13 cellular contexts compared by ENCODE assay signal in the genomic region with DNA sequence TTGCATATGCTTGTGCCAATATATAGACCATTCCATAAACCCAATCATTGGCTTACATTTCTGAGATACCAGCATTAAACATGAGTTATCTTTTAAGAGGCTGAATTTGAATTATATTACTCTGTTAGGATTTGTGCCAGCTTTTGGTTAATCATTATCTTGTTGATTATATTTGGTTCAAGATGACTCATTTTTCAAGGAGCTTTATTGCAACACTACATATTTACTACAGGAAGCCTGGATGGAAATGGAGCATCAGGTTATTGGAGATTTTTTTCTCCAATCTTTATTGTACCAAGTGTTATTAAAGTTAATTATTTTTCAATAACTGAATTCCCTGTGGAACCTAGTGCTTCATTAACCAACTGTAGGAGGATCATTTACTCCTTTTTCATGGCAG. TPM values are rescaled to one million over a fixed set of nuclear protein-coding genes. Genes with fewer than 3 reads are reported as not detected.
DNase-seq lines count a peak whose midpoint lies in the region; ATAC-seq, FAIRE-seq and TF ChIP-seq lines count a peak whose summit lies in the region.
"Had no signal": no experiment of that assay in that cellular context is flagged by ENCODE, and none has a peak within 500 bp of the region (broad histone marks: within the 10 kb centered on the region; RNA-seq: fewer than 3 reads in every experiment).

No MANE protein-coding gene starts in this region.

- H3K27ac Mint-ChIP-seq in CD4-positive, alpha-beta T cell, result peak overlapping the region; percentile 14
- H3K27ac Mint-ChIP-seq: activated naive CD8-positive, alpha-beta T cell treated with anti-CD3 and anti-CD28 coated beads, Interleukin-2, amount 10 ng/mL, durations not matched to agents 7 days and 5 days had no signal

- H3K9me3 ChIP-seq in CD4-positive, alpha-beta T cell (ENCODE audit: control insufficient read depth, low read length), result no peaks in the 10 kb centered on the region
- H3K9me3 ChIP-seq in mammary epithelial cell (replicated peaks; ENCODE audit: insufficient read depth, low read length) (no peaks in the 10 kb centered on the region), HepG2 (ENCODE audit: low read length) (no peaks in the 10 kb centered on the region), OCI-LY7 (ENCODE audit: low read length) (no peaks in the 10 kb centered on the region)

- DNase-seq in CD4-positive, alpha-beta T cell, result no peak
- peak; percentile 44 for DNase-seq in mammary epithelial cell
- peak; percentile 88 for DNase-seq in HepG2 (ENCODE audit: low spot score)
- DNase-seq in NCI-H1930 (lab: John Stamatoyannopoulos, UW), result no peak
- no peak for DNase-seq in coronary artery (ENCODE audit: low spot score)
- DNase-seq in OCI-LY7 (ENCODE audit: low spot score), result no peak
- DNase-seq: activated naive CD8-positive, alpha-beta T cell treated with anti-CD3 and anti-CD28 coated beads, Interleukin-2, amount 10 ng/mL, durations not matched to agents 7 days and 5 days; DMS79; endodermal cell; left cardiac atrium; stimulated activated CD4-positive, alpha-beta T cell treated with anti-CD3 and anti-CD28 coated beads, Interleukin-4, amount 100 ng/mL, for 4 hours had no signal

- no peak overlapping the region for H3K9ac ChIP-seq in KMS-11
- no peak overlapping the region for H3K9ac ChIP-seq in mammary epithelial cell (ENCODE audit: insufficient read depth, low read length)
- H3K9ac ChIP-seq in HepG2 (ENCODE audit: insufficient read depth, low read depth, low read length), result no peak overlapping the region

- peak in 1 of 2 experiments; percentile 99; a peak in 2 of 4 replicates for TF ChIP-seq EP300 in HepG2 (IDR thresholded peaks at IDR 0.05; ENCODE audit: low read depth in 2 of 2, low read length in 2 of 2)
- no peak for TF ChIP-seq EP300 in HepG2 (CRISPR knock-in tag; IDR thresholded peaks at IDR 0.05; ENCODE audit: borderline replicate concordance)

- H3K36me3 ChIP-seq in KMS-11 (ENCODE audit: insufficient read depth) (no peaks in the 10 kb centered on the region), mammary epithelial cell (ENCODE audit: insufficient read depth, low read length) (no peaks in the 10 kb centered on the region), HepG2 (replicated peaks in 1 of 2; ENCODE audit: control insufficient read depth in 1 of 2, insufficient read depth in 2 of 2, low read length in 2 of 2) (peaks cover 4 to 22% of the 10 kb centered on the region in 2 experiments), OCI-LY7 (ENCODE audit: insufficient read depth, low read length) (no peaks in the 10 kb centered on the region)

- H3K4me2 ChIP-seq in KMS-11 (peak overlapping the region; percentile 44), mammary epithelial cell (ENCODE audit: insufficient read depth, low read depth, low read length) (no peak overlapping the region), HepG2 (ENCODE audit: low read depth, low read length) (peak overlapping the region; percentile 76), OCI-LY7 (ENCODE audit: low read length) (no peak overlapping the region)

- BruUV-seq in mammary epithelial cell (replicated peaks; lab: Mats Ljungman, UMichigan), result no TSS peak
- BruUV-seq in HepG2 (replicated peaks; lab: Mats Ljungman, UMichigan), result no TSS peak
- no TSS peak for BruUV-seq in OCI-LY7 (replicated peaks; lab: Mats Ljungman, UMichigan)

- peaks cover 99% of the 10 kb centered on the region for H3K79me2 ChIP-seq in KMS-11 (ENCODE audit: insufficient read depth, low read depth)
- peaks cover 59% of the 10 kb centered on the region for H3K79me2 ChIP-seq in mammary epithelial cell (ENCODE audit: insufficient read depth, low read length)
- H3K79me2 ChIP-seq in HepG2 (ENCODE audit: insufficient read depth, low read length), result peaks cover 99% of the 10 kb centered on the region
- H3K79me2 ChIP-seq in OCI-LY7 (ENCODE audit: insufficient read depth, low read depth, low read length), result peaks cover 7% of the 10 kb centered on the region; the same call in 1 of the 2 replicates

- TF ChIP-seq POLR2A in HepG2 (IDR thresholded peaks at IDR 0.05; ENCODE audit: insufficient read depth in 1 of 2, low read depth in 2 of 2, low read length in 2 of 2), result no peak

- intact Hi-C loops in CD4-positive, alpha-beta T cell (cut with DNase I, micrococcal nuclease), result loop anchor here (5.0 to 10.0 kb wide), 3 partner anchors 42 to 331 kb away; no protein-coding TSS in a partner anchor
- intact Hi-C loops in mammary epithelial cell (cut with micrococcal nuclease), result no loop called here
- intact Hi-C loops in HepG2 (cut with micrococcal nuclease; ENCODE audit: unreplicated experiment), result loop anchor here (5.0 kb wide), 1 partner anchor 343 kb away; no protein-coding TSS in a partner anchor
- intact Hi-C loops in OCI-LY7 (cut with micrococcal nuclease; ENCODE audit: unreplicated experiment), result no loop called here

- H3K36me3 Mint-ChIP-seq in CD4-positive, alpha-beta T cell (ENCODE audit: low read depth), result peaks cover 18% of the 10 kb centered on the region

- no peaks in the 10 kb centered on the region for H3K9me3 Mint-ChIP-seq in CD4-positive, alpha-beta T cell
- H3K9me3 Mint-ChIP-seq: activated naive CD8-positive, alpha-beta T cell treated with anti-CD3 and anti-CD28 coated beads, Interleukin-2, amount 10 ng/mL, durations not matched to agents 7 days and 5 days had no signal

- peaks cover 26% of the 10 kb centered on the region; the same call in 1 of the 2 replicates for H4K20me1 ChIP-seq in KMS-11 (ENCODE audit: insufficient read depth)
- H4K20me1 ChIP-seq in mammary epithelial cell (ENCODE audit: insufficient read depth, low read length), result no peaks in the 10 kb centered on the region
- H4K20me1 ChIP-seq in HepG2 (ENCODE audit: insufficient read depth, low read length), result peaks cover 63% of the 10 kb centered on the region
- H4K20me1 ChIP-seq in OCI-LY7 (ENCODE audit: insufficient read depth, low read length), result 0 out of 2 replicates have a peak, but pooled peaks cover 4% of the 10 kb centered on the region

- H3K4me3 ChIP-seq in KMS-11 (IDR thresholded peaks at IDR 0.05; ENCODE audit: insufficient read depth, low read depth, low read length) (no peak overlapping the region), mammary epithelial cell (replicated peaks in 1 of 3; ENCODE audit: insufficient read depth in 1 of 3, low read depth in 2 of 3, low read length in 3 of 3) (no peak overlapping the region), HepG2 (replicated peaks in 1 of 3; ENCODE audit: insufficient read depth in 1 of 3, low read depth in 2 of 3, low read length in 3 of 3) (peak overlapping the region in 2 of 3 experiments; percentile 18 to 41; a peak in 3 of 6 replicates), coronary artery (no peak overlapping the region), OCI-LY7 (ENCODE audit: low read depth, low read length, poor library complexity, severe bottlenecking) (no peak overlapping the region)

- no peaks in the 10 kb centered on the region for H3K27me3 ChIP-seq in CD4-positive, alpha-beta T cell (ENCODE audit: control insufficient read depth, insufficient read depth, low read length)
- no peaks in the 10 kb centered on the region for H3K27me3 ChIP-seq in KMS-11 (ENCODE audit: insufficient read depth, low read depth)
- H3K27me3 ChIP-seq in mammary epithelial cell (ENCODE audit: insufficient read depth, low read length), result no peaks in the 10 kb centered on the region
- no peaks in the 10 kb centered on the region for H3K27me3 ChIP-seq in HepG2 (ENCODE audit: control insufficient read depth in 1 of 2, insufficient read depth in 2 of 2, low read length in 2 of 2)

- no peak overlapping the region for H3K4me3 Mint-ChIP-seq in CD4-positive, alpha-beta T cell
- H3K4me3 Mint-ChIP-seq: activated naive CD8-positive, alpha-beta T cell treated with anti-CD3 and anti-CD28 coated beads, Interleukin-2, amount 10 ng/mL, durations not matched to agents 7 days and 5 days; endodermal cell had no signal

- H3K9me2 ChIP-seq in OCI-LY7 (ENCODE audit: insufficient read depth, low read length), result no peaks in the 10 kb centered on the region

- POLR2A ChIA-PET in CD4-positive, alpha-beta T cell (lab: Charles Lee), result interaction anchor here (0.7 to 1.9 kb wide), 6 partner anchors 24 to 98 kb away, joined by 5 to 15 read pairs (median 6); no protein-coding TSS in a partner anchor
- POLR2A ChIA-PET in HepG2 (lab: Yijun Ruan, JAX), result interaction anchor here (0.9 to 4.2 kb wide), 9 partner anchors 13 to 104 kb away, joined by 5 to 33 read pairs (median 7); no protein-coding TSS in a partner anchor
- POLR2A ChIA-PET in OCI-LY7 (lab: Charles Lee), result interaction anchor here (1.2 kb wide), 1 partner anchor 13 kb away, joined by 3 read pairs; no protein-coding TSS in a partner anchor

- TF ChIP-seq CTCF in CD4-positive, alpha-beta T cell (IDR thresholded peaks at IDR 0.05), result no peak
- TF ChIP-seq CTCF in KMS-11 (conservative IDR thresholded peaks at IDR 0.05; ENCODE audit: low read depth, low read length) (no peak), mammary epithelial cell (conservative IDR thresholded peaks at IDR 0.05 in 1 of 2, IDR thresholded peaks at IDR 0.05 in 1 of 2; ENCODE audit: extremely low read depth in 1 of 2, insufficient read depth in 1 of 2, low read depth in 1 of 2, low read length in 2 of 2) (no peak), HepG2 (CRISPR knock-in tag; IDR thresholded peaks at IDR 0.05) (no peak), coronary artery (IDR thresholded peaks at IDR 0.05) (no peak), OCI-LY7 (conservative IDR thresholded peaks at IDR 0.05; ENCODE audit: low read length) (no peak)

- CTCF ChIA-PET in CD4-positive, alpha-beta T cell (lab: Charles Lee), result interaction anchor here (0.9 to 1.8 kb wide), 8 partner anchors 10 to 90 kb away, joined by 3 to 10 read pairs (median 5); no protein-coding TSS in a partner anchor
- CTCF ChIA-PET in mammary epithelial cell (lab: Charles Lee; ENCODE audit: low non-redundant PET), result interaction anchor here (0.6 to 0.9 kb wide), 2 partner anchors 54 to 618 kb away, joined by 5 read pairs; no protein-coding TSS in a partner anchor
- CTCF ChIA-PET in HepG2 (lab: Yijun Ruan, JAX; ENCODE audit: low intra/inter-chr PET ratio, low total read pairs), result interaction anchor here (2.4 kb wide), 1 partner anchor 99 kb away, joined by 39 read pairs; no protein-coding TSS in a partner anchor
- CTCF ChIA-PET in OCI-LY7 (lab: Charles Lee; ENCODE audit: unreplicated experiment), result no interaction called here

- H3K27me3 Mint-ChIP-seq in CD4-positive, alpha-beta T cell, result no peaks in the 10 kb centered on the region
- H3K27me3 Mint-ChIP-seq: activated naive CD8-positive, alpha-beta T cell treated with anti-CD3 and anti-CD28 coated beads, Interleukin-2, amount 10 ng/mL, durations not matched to agents 7 days and 5 days had no signal

- H3K27ac ChIP-seq in CD4-positive, alpha-beta T cell (ENCODE audit: low read depth, low read length), result no peak overlapping the region
- no peak overlapping the region; the same call in 1 of the 2 replicates for H3K27ac ChIP-seq in KMS-11
- H3K27ac ChIP-seq in mammary epithelial cell (ENCODE audit: insufficient read depth, low read depth, low read length), result no peak overlapping the region
- peak overlapping the region; percentile 98 for H3K27ac ChIP-seq in HepG2 (ENCODE audit: extremely low read length, insufficient read depth, low read length)
- H3K27ac ChIP-seq in coronary artery, result no peak overlapping the region
- H3K27ac ChIP-seq in OCI-LY7 (ENCODE audit: low read depth, low read length, poor library complexity, severe bottlenecking), result no peak overlapping the region

- H3K4me1 ChIP-seq in KMS-11 (ENCODE audit: low read depth, poor library complexity, severe bottlenecking), result peaks cover 84% of the 10 kb centered on the region
- no peaks in the 10 kb centered on the region for H3K4me1 ChIP-seq in mammary epithelial cell (ENCODE audit: insufficient read depth, low read length)
- H3K4me1 ChIP-seq in HepG2 (ENCODE audit: insufficient read depth, low read length), result peaks cover 100% of the 10 kb centered on the region
- H3K4me1 ChIP-seq in OCI-LY7 (ENCODE audit: insufficient read depth, low read length, poor library complexity, severe bottlenecking), result peaks cover 4% of the 10 kb centered on the region

- in situ Hi-C loops in mammary epithelial cell (cut with MboI; ENCODE audit: low sequenced_read_pairs in 2 of 2) (no loop called here), HepG2 (cut with HindIII; ENCODE audit: extremely low pct_ligation_motif_present, low pct_unique_long_range_greater_than_20kb) (loop anchor here (5.0 to 25.0 kb wide), 2 partner anchors 98 to 333 kb away; no protein-coding TSS in a partner anchor)

- dilution Hi-C loops in mammary epithelial cell (cut with HindIII; ENCODE audit: low sequenced_read_pairs), result no loop called here

- ATAC-seq in CD4-positive, alpha-beta T cell (ENCODE audit: poor library complexity), result no peak
- ATAC-seq in HepG2, result no peak
- no peak for ATAC-seq in GM21737 (IDR thresholded peaks at IDR 0.05; ENCODE audit: unreplicated experiment)

- no peak overlapping the region for H2AFZ ChIP-seq in KMS-11 (ENCODE audit: low read depth)
- H2AFZ ChIP-seq in mammary epithelial cell (ENCODE audit: low read depth, low read length), result no peak overlapping the region
- no peak overlapping the region for H2AFZ ChIP-seq in HepG2 (ENCODE audit: low read length)
- no peak overlapping the region for H2AFZ ChIP-seq in OCI-LY7 (ENCODE audit: low read length)

- no peak for TF ChIP-seq RAD21 in HepG2 (CRISPR knock-in tag; IDR thresholded peaks at IDR 0.05)

- FAIRE-seq in HepG2 (lab: Jason Lieb, UNC), result peak; percentile 50

- peaks cover 89% of the 10 kb centered on the region for H3K4me1 Mint-ChIP-seq in CD4-positive, alpha-beta T cell (ENCODE audit: low read depth)

RNA-seq across cellular contexts. Expression of gene EML4, which starts 26.4 kb away (rescaled TPM):
- total RNA-seq in CD4-positive, alpha-beta T cell, result 100 to 1,000 TPM; 219 to 228 TPM
- 10 to 100 TPM; 32.0 to 32.2 TPM for total RNA-seq in mammary epithelial cell
- polyA plus RNA-seq in mammary epithelial cell, result 19.9 TPM
- polyA minus RNA-seq in mammary epithelial cell, result 35.2 TPM
- total RNA-seq in HepG2 (2016; rRNA removed; fragmentation: Illumina TruSeq; extraction: Trizol), result 243 and 362 TPM in 2 replicates
- total RNA-seq in HepG2 (2016; cell fraction: cytosol; rRNA removed; fragmentation: Illumina TruSeq; extraction: Trizol; ENCODE audit: low read depth), result 33.1 and 38.2 TPM in 2 replicates
- 236 and 353 TPM in 2 replicates for total RNA-seq in HepG2 (2016; cell fraction: insoluble cytoplasmic fraction; rRNA removed; fragmentation: Illumina TruSeq; extraction: Trizol)
- total RNA-seq in HepG2 (2016; cell fraction: membrane; rRNA removed; fragmentation: Illumina TruSeq; extraction: Trizol), result 84.2 and 89.8 TPM in 2 replicates
- 261 and 283 TPM in 2 replicates for total RNA-seq in HepG2 (2016; cell fraction: nucleus; rRNA removed; fragmentation: Illumina TruSeq; extraction: Trizol)
- polyA plus RNA-seq in HepG2 (2011; rRNA removed), result 355 and 476 TPM in 2 replicates
- polyA plus RNA-seq in HepG2 (2011; cell fraction: cytosol; rRNA removed), result 199 and 296 TPM in 2 replicates
- polyA plus RNA-seq in HepG2 (2011; cell fraction: nucleus; rRNA removed), result 364 and 369 TPM in 2 replicates
- polyA plus RNA-seq in HepG2 (2012), result 244 and 400 TPM in 2 replicates
- polyA plus RNA-seq in HepG2 (2016; cell fraction: cytosol; fragmentation: Illumina TruSeq; extraction: Trizol; ENCODE audit: low read depth), result 6.9 and 8.0 TPM in 2 replicates
- polyA plus RNA-seq in HepG2 (2016; cell fraction: insoluble cytoplasmic fraction; fragmentation: Illumina TruSeq; extraction: Trizol; ENCODE audit: low read depth), result 247 and 266 TPM in 2 replicates
- polyA plus RNA-seq in HepG2 (2016; cell fraction: membrane; fragmentation: Illumina TruSeq; extraction: Trizol; ENCODE audit: low read depth), result 32.1 and 33.7 TPM in 2 replicates
- polyA plus RNA-seq in HepG2 (2016; cell fraction: nucleus; fragmentation: Illumina TruSeq; extraction: Trizol; ENCODE audit: insufficient read depth, low read depth), result 219 and 231 TPM in 2 replicates
- polyA minus RNA-seq in HepG2 (2011; rRNA and poly(A)+ RNA removed; ENCODE audit: low replicate concordance), result 36.9 and 556 TPM in 2 replicates
- 400 and 421 TPM in 2 replicates for polyA minus RNA-seq in HepG2 (2011; cell fraction: cytosol; rRNA and poly(A)+ RNA removed)
- polyA minus RNA-seq in HepG2 (2011; cell fraction: nucleus; rRNA and poly(A)+ RNA removed), result 1,279 and 1,350 TPM in 2 replicates
- total RNA-seq in OCI-LY7 (2014; rRNA removed; shearing (Covaris generic)), result 36.6 and 37.1 TPM in 2 replicates
- 43.2 and 47.7 TPM in 2 replicates for total RNA-seq in OCI-LY7 (2022)

Comparison
In these comparisons a context has a peak if more than half of its experiments do, and no peak if none do; other contexts are left out.
1. DNase-seq: peak in mammary epithelial cell (single experiment) and HepG2 (single experiment); none in CD4-positive, alpha-beta T cell (0 of 10), NCI-H1930 (0 of 2), coronary artery (single experiment) and OCI-LY7 (single experiment).
2. H3K4me2 ChIP-seq: peak in KMS-11 (single experiment) and HepG2 (single experiment); none in mammary epithelial cell (single experiment) and OCI-LY7 (single experiment).
3. H3K4me3 ChIP-seq: peak in HepG2 (2 of 3); none in KMS-11 (single experiment), mammary epithelial cell (0 of 3), coronary artery (single experiment) and OCI-LY7 (single experiment).
4. intact Hi-C loops: an anchor here in CD4-positive, alpha-beta T cell (5.0 to 10.0 kb wide) and HepG2 (5.0 kb wide); none called in mammary epithelial cell and OCI-LY7.